In genomic region chr6:37244430-37245310, GRCh38 we compare ENCODE assay signal across 1 cellular context.
TF ChIP-seq lines count a peak whose summit lies in the region.

No MANE protein-coding gene starts in this region.

TF ChIP-seq in HepG2, 621 proteins besides CTCF, POLR2A, EP300 and RAD21 (continued from another document and continues in another):
- TF ChIP-seq KIAA2018 (CRISPR knock-in tag; IDR thresholded peaks at IDR 0.05; ENCODE audit: borderline replicate concordance) (no peak), NAIF1 (CRISPR knock-in tag; IDR thresholded peaks at IDR 0.05; ENCODE audit: borderline replicate concordance) (0 out of 2 replicates have a peak, but pooled peaks have one; percentile 24), SRSF4 (IDR thresholded peaks at IDR 0.05; ENCODE audit: low read depth, low read length, poor library complexity, severe bottlenecking) (no peak), ZKSCAN1 (IDR thresholded peaks at IDR 0.05; ENCODE audit: low read length) (no peak), ZNF556 (CRISPR knock-in tag; IDR thresholded peaks at IDR 0.05; ENCODE audit: borderline replicate concordance) (peak; percentile 49; the same call in 1 of the 2 replicates), ASH2L (IDR thresholded peaks at IDR 0.05; ENCODE audit: insufficient read length, low read depth, low read length) (no peak), GFI1 (CRISPR knock-in tag; IDR thresholded peaks at IDR 0.05; ENCODE audit: borderline replicate concordance) (no peak; the same call in 1 of the 2 replicates), CAMTA2 (CRISPR knock-in tag; IDR thresholded peaks at IDR 0.05; ENCODE audit: borderline replicate concordance) (no peak), STAT6 (CRISPR knock-in tag; IDR thresholded peaks at IDR 0.05; ENCODE audit: borderline replicate concordance) (0 out of 2 replicates have a peak, but pooled peaks have one; percentile 58), CCDC6 (CRISPR knock-in tag; IDR thresholded peaks at IDR 0.05) (peak; percentile 49; the same call in 1 of the 2 replicates), NFKBIZ (CRISPR knock-in tag; IDR thresholded peaks at IDR 0.05) (no peak), ZBTB49 (CRISPR knock-in tag; IDR thresholded peaks at IDR 0.05; ENCODE audit: borderline replicate concordance) (peak; percentile 62; the same call in 1 of the 2 replicates), DMTF1 (CRISPR knock-in tag; IDR thresholded peaks at IDR 0.05) (no peak), ZNF280D (CRISPR knock-in tag; IDR thresholded peaks at IDR 0.05) (0 out of 2 replicates have a peak, but pooled peaks have one; percentile 53), SNRNP70 (IDR thresholded peaks at IDR 0.05; ENCODE audit: low read depth, low read length) (no peak), ATF1 (CRISPR knock-in tag; IDR thresholded peaks at IDR 0.05) (no peak), ELF4 (CRISPR knock-in tag; IDR thresholded peaks at IDR 0.05; ENCODE audit: borderline replicate concordance) (no peak), SIN3A (IDR thresholded peaks at IDR 0.05; ENCODE audit: borderline replicate concordance, low read depth, low read length) (no peak), HOXA7 (CRISPR knock-in tag; IDR thresholded peaks at IDR 0.05) (no peak), KLF15 (CRISPR knock-in tag; IDR thresholded peaks at IDR 0.05; ENCODE audit: borderline replicate concordance) (no peak), KDM1A (CRISPR knock-in tag; IDR thresholded peaks at IDR 0.05) (peak; percentile 52; the same call in 1 of the 2 replicates), YEATS2 (CRISPR knock-in tag; IDR thresholded peaks at IDR 0.05; ENCODE audit: borderline replicate concordance) (peak; percentile 43; the same call in 1 of the 2 replicates), RERE (CRISPR knock-in tag; IDR thresholded peaks at IDR 0.05; ENCODE audit: low read depth) (no peak; the same call in 1 of the 2 replicates), RXRA (CRISPR knock-in tag; IDR thresholded peaks at IDR 0.05) (peak; percentile 86), TEAD2 (CRISPR knock-in tag; IDR thresholded peaks at IDR 0.05) (0 out of 2 replicates have a peak, but pooled peaks have one; percentile 26), FIP1L1 (IDR thresholded peaks at IDR 0.05; ENCODE audit: borderline replicate concordance, insufficient read depth, low read depth, low read length) (no peak), TCF7L2 (IDR thresholded peaks at IDR 0.05; ENCODE audit: low read depth, low read length) (no peak), PLSCR1 (CRISPR knock-in tag; IDR thresholded peaks at IDR 0.05; ENCODE audit: borderline replicate concordance) (no peak)
